In genomic region chr1:155226188-155226909, GRCh38 we compare ENCODE assay signal across 1 cellular context.
TF ChIP-seq lines count a peak whose summit lies in the region.

No MANE protein-coding gene starts in this region.

TF ChIP-seq in HEK293, 187 proteins besides CTCF, POLR2A, EP300 and RAD21 (continued from another document and continues in another):
- TF ChIP-seq ZBTB26 (tag by site-specific recombination; optimal IDR thresholded peaks at IDR 0.05) (no peak), ZNF792 (tag by site-specific recombination; IDR thresholded peaks at IDR 0.05) (no peak), ZFP3 (tag by site-specific recombination; IDR thresholded peaks at IDR 0.05; ENCODE audit: low read depth) (no peak), ZNF791 (tag by site-specific recombination; IDR thresholded peaks at IDR 0.05) (no peak), ZNF19 (tag by site-specific recombination; IDR thresholded peaks at IDR 0.05; ENCODE audit: low read depth) (no peak), ZNF658 (tag by site-specific recombination; IDR thresholded peaks at IDR 0.05) (no peak), ZNF324 (tag by site-specific recombination; IDR thresholded peaks at IDR 0.05) (no peak; the same call in 1 of the 2 replicates), ZBTB48 (tag by site-specific recombination; IDR thresholded peaks at IDR 0.05) (no peak), ZNF747 (tag by site-specific recombination; IDR thresholded peaks at IDR 0.05) (no peak), ZNF354C (tag by site-specific recombination; IDR thresholded peaks at IDR 0.05; ENCODE audit: borderline replicate concordance, low read depth) (no peak), ZFHX2 (tag by site-specific recombination; conservative IDR thresholded peaks at IDR 0.05) (no peak), ZNF521 (tag by site-specific recombination; IDR thresholded peaks at IDR 0.05) (no peak), ZNF768 (tag by site-specific recombination; IDR thresholded peaks at IDR 0.05) (no peak), ZNF362 (tag by site-specific recombination; IDR thresholded peaks at IDR 0.05) (0 out of 2 replicates have a peak, but pooled peaks have one; percentile 54), PRDM6 (tag by site-specific recombination; IDR thresholded peaks at IDR 0.05) (no peak), BCL11A (tag by site-specific recombination; IDR thresholded peaks at IDR 0.05; ENCODE audit: low read depth) (no peak), ZNF692 (tag by site-specific recombination; IDR thresholded peaks at IDR 0.05) (0 out of 2 replicates have a peak, but pooled peaks have one; percentile 12), ZNF548 (tag by site-specific recombination; IDR thresholded peaks at IDR 0.05) (no peak), ZNF175 (tag by site-specific recombination; IDR thresholded peaks at IDR 0.05) (no peak), ATF2 (tag by site-specific recombination; IDR thresholded peaks at IDR 0.05; ENCODE audit: low read depth) (no peak), ZNF398 (tag by site-specific recombination; IDR thresholded peaks at IDR 0.05) (peak; percentile 65; the same call in 1 of the 2 replicates), ZNF501 (tag by site-specific recombination; IDR thresholded peaks at IDR 0.05) (no peak), BCL6B (tag by site-specific recombination; IDR thresholded peaks at IDR 0.05) (no peak), ZNF623 (tag by site-specific recombination; IDR thresholded peaks at IDR 0.05) (no peak), ZNF645 (tag by site-specific recombination; IDR thresholded peaks at IDR 0.05) (no peak), ZNF707 (tag by site-specific recombination; IDR thresholded peaks at IDR 0.05) (no peak), SCRT2 (tag by site-specific recombination; IDR thresholded peaks at IDR 0.05) (no peak), SP3 (tag by site-specific recombination; IDR thresholded peaks at IDR 0.05) (no peak), ZNF510 (tag by site-specific recombination; IDR thresholded peaks at IDR 0.05; ENCODE audit: insufficient replicate concordance) (no peak), ZNF513 (tag by site-specific recombination; IDR thresholded peaks at IDR 0.05) (no peak), ZNF488 (tag by site-specific recombination; IDR thresholded peaks at IDR 0.05) (no peak), TSHZ1 (tag by site-specific recombination; IDR thresholded peaks at IDR 0.05; ENCODE audit: borderline replicate concordance) (no peak), ZNF155 (tag by site-specific recombination; IDR thresholded peaks at IDR 0.05) (no peak), ZSCAN18 (tag by site-specific recombination; IDR thresholded peaks at IDR 0.05) (no peak), ZNF202 (tag by site-specific recombination; IDR thresholded peaks at IDR 0.05; ENCODE audit: borderline replicate concordance) (no peak), ZNF610 (tag by site-specific recombination; IDR thresholded peaks at IDR 0.05; ENCODE audit: borderline replicate concordance) (no peak), ZBTB1 (tag by site-specific recombination; IDR thresholded peaks at IDR 0.05) (no peak), ZNF133 (tag by site-specific recombination; IDR thresholded peaks at IDR 0.05) (no peak), ZNF585B (tag by site-specific recombination; IDR thresholded peaks at IDR 0.05) (no peak)
